In the genomic region with DNA sequence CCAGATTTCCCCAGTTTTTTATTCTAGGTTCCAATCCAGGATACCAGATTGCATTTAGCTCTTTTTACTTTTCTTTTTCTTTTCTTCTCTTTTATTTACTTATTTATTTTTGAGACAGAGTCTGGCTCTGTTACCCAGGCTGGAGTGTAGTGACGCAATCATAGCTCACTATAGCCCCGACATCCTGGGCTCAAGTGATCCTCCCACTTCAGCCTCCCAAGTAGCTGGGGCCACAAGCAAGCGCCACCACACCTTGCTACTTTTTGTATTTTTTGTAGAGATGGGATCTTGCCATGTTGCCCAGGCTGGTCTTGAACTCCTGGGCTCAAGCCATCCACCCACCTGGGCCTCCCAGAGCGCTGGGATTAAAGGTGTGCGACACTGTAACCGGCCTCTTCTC, we compare ENCODE assay signal across 15 cellular contexts.
"Had no signal": no experiment of that assay in that cellular context is flagged by ENCODE, and none has a peak within 500 bp of the region (broad histone marks: within the 10 kb centered on the region; RNA-seq: fewer than 3 reads in every experiment).

No MANE protein-coding gene starts in this region.

- H3K9me3 ChIP-seq: adrenal gland, esophagus squamous epithelium had no signal

- ATAC-seq: stimulated activated naive CD8-positive, alpha-beta T cell treated with anti-CD3 and anti-CD28 coated beads, Interleukin-15, Interleukin-2, amounts not matched to agents 100 U/mL and 50 U/mL, for 24 hours; WTC11 had no signal

- H3K36me3 ChIP-seq: neural progenitor cell had no signal

- H3K4me1 ChIP-seq: neural progenitor cell had no signal

- DNase-seq: activated CD4-positive, alpha-beta memory T cell treated with anti-CD3 and anti-CD28 coated beads, Interleukin-2, amount 10 ng/mL, durations not matched to agents 7 days and 5 days; activated CD4-positive, alpha-beta T cell treated with anti-CD3 and anti-CD28 coated beads for 4 hours; activated effector memory CD4-positive, alpha-beta T cell treated with Interleukin-2 at 50 U/mL for 16 hours; activated naive CD4-positive, alpha-beta T cell treated with anti-CD3 and anti-CD28 coated beads, Interleukin-2, amount 50 U/mL, for 16 hours; activated T-cell treated with anti-CD3 and anti-CD28 coated beads, Interleukin-2, amount 50 U/mL, for 24 hours; caudate nucleus; cortex of kidney; effector CD4-positive, alpha-beta T cell; esophagus squamous epithelium; glutamatergic neuron; stimulated activated naive CD8-positive, alpha-beta T cell treated with anti-CD3 and anti-CD28 coated beads, Interleukin-15, Interleukin-2, amounts not matched to agents 100 U/mL and 50 U/mL, for 24 hours had no signal

- H3K4me3 ChIP-seq: adrenal gland, esophagus squamous epithelium, neural progenitor cell, skin epidermis had no signal

- H3K27me3 ChIP-seq: adrenal gland, esophagus squamous epithelium, neural progenitor cell had no signal

- H3K27ac ChIP-seq: adrenal gland, neural progenitor cell had no signal
